Comparison of ENCODE assay signal across 19 cellular contexts in genomic region chr14:60301685-60302084, GRCh38. TPM values are rescaled to one million over a fixed set of nuclear protein-coding genes. Genes with fewer than 3 reads are reported as not detected.
DNase-seq lines count a peak whose midpoint lies in the region; ATAC-seq lines count a peak whose summit lies in the region.
"Had no signal": no experiment of that assay in that cellular context is flagged by ENCODE, and none has a peak within 500 bp of the region (broad histone marks: within the 10 kb centered on the region; RNA-seq: fewer than 3 reads in every experiment).

No MANE protein-coding gene starts in this region.

- no peaks in the 10 kb centered on the region for H3K79me1 ChIP-seq in mesendoderm (ENCODE audit: low read length)

- no peak overlapping the region for H2BK15ac ChIP-seq in mesendoderm (replicated peaks; ENCODE audit: low read depth)

- H3K79me2 ChIP-seq in mesendoderm (ENCODE audit: control insufficient read depth, insufficient read depth, low read length): no peaks in the 10 kb centered on the region

- no peak overlapping the region for H2AK5ac ChIP-seq in mesendoderm (ENCODE audit: low read length)

- H2BK120ac ChIP-seq in mesendoderm (ENCODE audit: low read depth, low read length): no peak overlapping the region

- no peaks in the 10 kb centered on the region for H3K27me3 ChIP-seq in mesendoderm (ENCODE audit: insufficient read depth, low read length, poor library complexity)
- H3K27me3 ChIP-seq: BLaER1 treated with 17β-estradiol and CSF1 and Interleukin-3, amounts not matched to agents 10 nM and 100 nM; SJCRH30 had no signal

- no peak overlapping the region for H2BK5ac ChIP-seq in mesendoderm (ENCODE audit: low read length)

- H3K9ac ChIP-seq in mesendoderm (ENCODE audit: low read length): no peak overlapping the region
- H3K9ac ChIP-seq: BLaER1 treated with 17β-estradiol and CSF1 and Interleukin-3, amounts not matched to agents 10 nM and 100 nM had no signal

- H4K5ac ChIP-seq in mesendoderm (ENCODE audit: low read length): no peak overlapping the region

- H3K4me1 ChIP-seq in mesendoderm (ENCODE audit: control insufficient read depth, low read depth, low read length): peaks cover 2% of the 10 kb centered on the region
- H3K4me1 ChIP-seq: BLaER1 treated with 17β-estradiol and CSF1 and Interleukin-3, amounts not matched to agents 10 nM and 100 nM; SJCRH30 had no signal

- no peak overlapping the region for H3K18ac ChIP-seq in mesendoderm (ENCODE audit: low read length)

- no peak overlapping the region for H3K23ac ChIP-seq in mesendoderm (ENCODE audit: low read length)

- H3K56ac ChIP-seq in mesendoderm (ENCODE audit: low read length): no peak overlapping the region

- no peak overlapping the region for H3K27ac ChIP-seq in mesendoderm (ENCODE audit: low read depth, low read length)
- H3K27ac ChIP-seq: BLaER1 treated with 17β-estradiol and CSF1 and Interleukin-3, amounts not matched to agents 10 nM and 100 nM; RWPE1; SJCRH30 had no signal

- H3K4ac ChIP-seq in mesendoderm (ENCODE audit: low read depth, low read length): no peak overlapping the region

- WGBS in mesendoderm (ENCODE audit: extremely low coverage, insufficient coverage, low lambda C conversion rate): no CpG with 5 or more reads among the region's 5 CpGs

- DNase-seq in NCI-H2171 treated with DMSO at 0.1 percent for 48 hours (lab: John Stamatoyannopoulos, UW) (peak; percentile 29), NCI-H2171 (lab: John Stamatoyannopoulos, UW) (no peak), COLO829 (ENCODE audit: low spot score) (peak; percentile 16), SK-MEL-5 (ENCODE audit: low read depth, low spot score) (peak; percentile 36), mesendoderm (peak; percentile 16)
- no peak for DNase-seq in activated CD4-positive, alpha-beta T cell treated with anti-CD3 and anti-CD28 coated beads for 4 hours
- no peak for DNase-seq in stimulated activated CD8-positive, alpha-beta memory T cell treated with anti-CD3 and anti-CD28 coated beads, Interleukin-4, amount 100 ng/mL, for 48 hours
- DNase-seq: 8988T; CD4-positive, alpha-beta memory T cell; DND-41; NCI-H1105; NCI-H2029 treated with DMSO at 0.1 percent for 48 hours; NCI-H2227 treated with DMSO at 0.1 percent for 48 hours; NCI-H510A; NCI-H748 treated with DMSO at 0.1 percent for 48 hours; SJCRH30 had no signal

- in situ Hi-C loops in SK-MEL-5 (cut with HindIII; ENCODE audit: low pct_unique_long_range_greater_than_20kb, low sequenced_read_pairs): no loop called here

- no peak overlapping the region for H3K4me2 ChIP-seq in mesendoderm (ENCODE audit: low read length)
- H3K4me2 ChIP-seq: BLaER1 treated with 17β-estradiol and CSF1 and Interleukin-3, amounts not matched to agents 10 nM and 100 nM had no signal

- H3K36me3 ChIP-seq in mesendoderm (ENCODE audit: control insufficient read depth, insufficient read depth, low read length): no peaks in the 10 kb centered on the region

- no peak overlapping the region for H3K4me3 ChIP-seq in mesendoderm (ENCODE audit: low read length)
- H3K4me3 ChIP-seq: BLaER1 treated with 17β-estradiol and CSF1 and Interleukin-3, amounts not matched to agents 10 nM and 100 nM; SJCRH30 had no signal

- no peak overlapping the region for H4K8ac ChIP-seq in mesendoderm (ENCODE audit: low read depth, low read length)

- ATAC-seq in esophagus mucosa: no peak

RNA-seq across cellular contexts. Expression of gene PPM1A, which starts 52.7 kb away (rescaled TPM):
- 20.5 and 22.7 TPM in 2 replicates for total RNA-seq in SK-MEL-5 (2014; rRNA removed; shearing (Covaris generic))
- 16.7 and 24.0 TPM in 2 replicates for polyA plus RNA-seq in SK-MEL-5 (2015; cell fraction: cytosol; rRNA removed)
- 46.6 and 67.3 TPM in 2 replicates for polyA plus RNA-seq in SK-MEL-5 (2015; cell fraction: nucleus; rRNA removed)
- 34.3 TPM for polyA plus RNA-seq in mesendoderm (2013, experiment 1 of 2)
- 35.4 TPM for polyA plus RNA-seq in mesendoderm (2013, experiment 2 of 2)
- total RNA-seq in esophagus mucosa: 25.8 TPM

Comparison
In these comparisons a context has a peak if more than half of its experiments do, and no peak if none do; other contexts are left out.
1. DNase-seq: peak in NCI-H2171 treated with DMSO at 0.1 percent for 48 hours (single experiment), COLO829 (single experiment), SK-MEL-5 (single experiment) and mesendoderm (single experiment); none in NCI-H2171 (single experiment), activated CD4-positive, alpha-beta T cell treated with anti-CD3 and anti-CD28 coated beads for 4 hours (0 of 2) and stimulated activated CD8-positive, alpha-beta memory T cell treated with anti-CD3 and anti-CD28 coated beads, Interleukin-4, amount 100 ng/mL, for 48 hours (single experiment).